ENCODE assay signal across 8 cellular contexts in genomic region chr9:91360551-91361293, GRCh38. TPM values are rescaled to one million over a fixed set of nuclear protein-coding genes. Genes with fewer than 3 reads are reported as not detected.
DNase-seq lines count a peak whose midpoint lies in the region; ATAC-seq and TF ChIP-seq lines count a peak whose summit lies in the region.

No MANE protein-coding gene starts in this region.

- H3K4me3 ChIP-seq in WI38 (ENCODE audit: low read depth, low read length) (peak overlapping the region; percentile 95), right atrium auricular region (peak overlapping the region; percentile 98 to 100)

- H3K9me3 Mint-ChIP-seq in stimulated activated naive CD8-positive, alpha-beta T cell treated with anti-CD3 and anti-CD28 coated beads, Interleukin-15, Interleukin-2, amounts not matched to agents 100 ng/mL and 50 ng/mL, for 24 hours: no peaks in the 10 kb centered on the region

- no peaks in the 10 kb centered on the region for H3K9me3 ChIP-seq in right atrium auricular region

- H3K27ac ChIP-seq in right atrium auricular region: peak overlapping the region; percentile 89 to 93

- TF ChIP-seq CTCF in WI38 (IDR thresholded peaks at IDR 0.05; ENCODE audit: low read depth, low read length): no peak
- no peak for TF ChIP-seq CTCF in right atrium auricular region (IDR thresholded peaks at IDR 0.05)

- peaks cover 56% of the 10 kb centered on the region for H3K4me1 Mint-ChIP-seq in stimulated activated naive CD8-positive, alpha-beta T cell treated with anti-CD3 and anti-CD28 coated beads, Interleukin-15, Interleukin-2, amounts not matched to agents 100 ng/mL and 50 ng/mL, for 24 hours (ENCODE audit: low read depth)

- H3K36me3 ChIP-seq in right atrium auricular region: no peaks in the 10 kb centered on the region

- H3K27me3 Mint-ChIP-seq in stimulated activated naive CD8-positive, alpha-beta T cell treated with anti-CD3 and anti-CD28 coated beads, Interleukin-15, Interleukin-2, amounts not matched to agents 100 ng/mL and 50 ng/mL, for 24 hours: no peaks in the 10 kb centered on the region

- H3K4me1 ChIP-seq in right atrium auricular region: peaks cover 0 to 23% of the 10 kb centered on the region in 2 donors

- H3K36me3 Mint-ChIP-seq in stimulated activated naive CD8-positive, alpha-beta T cell treated with anti-CD3 and anti-CD28 coated beads, Interleukin-15, Interleukin-2, amounts not matched to agents 100 ng/mL and 50 ng/mL, for 24 hours (ENCODE audit: low read depth): peaks cover 41% of the 10 kb centered on the region

- no peak for ATAC-seq in stimulated activated naive CD8-positive, alpha-beta T cell treated with anti-CD3 and anti-CD28 coated beads, Interleukin-15, Interleukin-2, amounts not matched to agents 100 U/mL and 50 U/mL, for 24 hours
- ATAC-seq in GM21423 (IDR thresholded peaks at IDR 0.05; ENCODE audit: unreplicated experiment) (no peak), GM19463 (IDR thresholded peaks at IDR 0.05; ENCODE audit: unreplicated experiment) (no peak)

- no peak for DNase-seq in stimulated activated naive CD8-positive, alpha-beta T cell treated with anti-CD3 and anti-CD28 coated beads, Interleukin-15, Interleukin-2, amounts not matched to agents 100 U/mL and 50 U/mL, for 24 hours
- no peak for DNase-seq in right atrium auricular region (ENCODE audit: low spot score)
- peak; percentile 3 for DNase-seq in retina
- DNase-seq in NCI-H1436 (lab: John Stamatoyannopoulos, UW): no peak

- H3K27ac Mint-ChIP-seq in stimulated activated naive CD8-positive, alpha-beta T cell treated with anti-CD3 and anti-CD28 coated beads, Interleukin-15, Interleukin-2, amounts not matched to agents 100 ng/mL and 50 ng/mL, for 24 hours: peak overlapping the region; percentile 89

- H3K4me3 Mint-ChIP-seq in stimulated activated naive CD8-positive, alpha-beta T cell treated with anti-CD3 and anti-CD28 coated beads, Interleukin-15, Interleukin-2, amounts not matched to agents 100 ng/mL and 50 ng/mL, for 24 hours: peak overlapping the region; percentile 96

- H3K27me3 ChIP-seq in right atrium auricular region: no peaks in the 10 kb centered on the region

RNA-seq across cellular contexts. Expression of gene AUH, which starts 1.0 kb away (rescaled TPM):
- 10 to 100 TPM; 16.3 to 50.4 TPM for total RNA-seq in right atrium auricular region
